30 cellular contexts compared by ENCODE assay signal in genomic region chr5:82160948-82161347, GRCh38.
DNase-seq lines count a peak whose midpoint lies in the region; ATAC-seq lines count a peak whose summit lies in the region.
"Had no signal": no experiment of that assay in that cellular context is flagged by ENCODE, and none has a peak within 500 bp of the region (broad histone marks: within the 10 kb centered on the region; RNA-seq: fewer than 3 reads in every experiment).

No MANE protein-coding gene starts in this region.

- H3K18ac ChIP-seq in mesenchymal stem cell (ENCODE audit: low read depth in 1 of 2, low read length in 2 of 2) = no peak overlapping the region

- H3K4me2 ChIP-seq in GM23248 (ENCODE audit: unreplicated experiment) (no peak overlapping the region), mesenchymal stem cell (ENCODE audit: low read length, poor library complexity, severe bottlenecking) (no peak overlapping the region)

- H3K27me3 Mint-ChIP-seq in activated CD4-positive, alpha-beta T cell treated with anti-CD3 and anti-CD28 coated beads, Interleukin-2, amount 10 ng/mL, durations not matched to agents 24 days and 14 days = no peaks in the 10 kb centered on the region
- no peaks in the 10 kb centered on the region for H3K27me3 Mint-ChIP-seq in naive thymus-derived CD8-positive, alpha-beta T cell
- H3K27me3 Mint-ChIP-seq: activated CD4-positive, alpha-beta memory T cell treated with anti-CD3 and anti-CD28 coated beads, Interleukin-2, amount 10 ng/mL, durations not matched to agents 7 days and 5 days; activated naive CD4-positive, alpha-beta T cell treated with anti-CD3 and anti-CD28 coated beads, Interleukin-2, amount 10 ng/mL, durations not matched to agents 7 days and 5 days; memory B cell; type B pancreatic cell had no signal

- H2AFZ ChIP-seq in GM23248 (no peak overlapping the region), mesenchymal stem cell (ENCODE audit: low read depth, low read length) (no peak overlapping the region)

- H3K27ac Mint-ChIP-seq in activated CD4-positive, alpha-beta T cell treated with anti-CD3 and anti-CD28 coated beads, Interleukin-2, amount 10 ng/mL, durations not matched to agents 24 days and 14 days = no peak overlapping the region
- H3K27ac Mint-ChIP-seq in naive thymus-derived CD8-positive, alpha-beta T cell = no peak overlapping the region
- H3K27ac Mint-ChIP-seq: activated CD4-positive, alpha-beta memory T cell treated with anti-CD3 and anti-CD28 coated beads, Interleukin-2, amount 10 ng/mL, durations not matched to agents 7 days and 5 days; activated naive CD4-positive, alpha-beta T cell treated with anti-CD3 and anti-CD28 coated beads, Interleukin-2, amount 10 ng/mL, durations not matched to agents 7 days and 5 days; memory B cell; T-helper 2 cell treated with Interferon-gamma antibody and Interleukin-4, amounts not matched to agents 5 μg/mL and 100 μg/mL, for 36 hours; type B pancreatic cell had no signal

- no peaks in the 10 kb centered on the region for H3K27me3 ChIP-seq in GM23248 (replicated peaks; ENCODE audit: insufficient read depth)
- H3K27me3 ChIP-seq in mesenchymal stem cell (ENCODE audit: control insufficient read depth in 1 of 2, insufficient read depth in 1 of 2, low read length in 2 of 2) = no peaks in the 10 kb centered on the region
- H3K27me3 ChIP-seq: adrenal gland, gastroesophageal sphincter, pancreas had no signal

- H3K36me3 ChIP-seq in GM23248 (ENCODE audit: low read depth) (no peaks in the 10 kb centered on the region), mesenchymal stem cell (ENCODE audit: control insufficient read depth in 1 of 2, insufficient read depth in 2 of 2, low read depth in 1 of 2, low read length in 2 of 2) (no peaks in the 10 kb centered on the region)
- H3K36me3 ChIP-seq: adrenal gland, gastroesophageal sphincter, HAP-1, pancreas had no signal

- H3K9me3 ChIP-seq in GM23248 (ENCODE audit: low read depth) = no peaks in the 10 kb centered on the region
- H3K9me3 ChIP-seq in mesenchymal stem cell (ENCODE audit: control insufficient read depth, low read length) = no peaks in the 10 kb centered on the region
- H3K9me3 ChIP-seq: adrenal gland, gastroesophageal sphincter, HAP-1, pancreas had no signal

- no peak overlapping the region for H2BK15ac ChIP-seq in mesenchymal stem cell (ENCODE audit: low read depth, poor library complexity, severe bottlenecking)

- no peaks in the 10 kb centered on the region for H3K79me2 ChIP-seq in GM23248 (ENCODE audit: insufficient read depth)

- in situ Hi-C loops in GM23248 (cut with MboI) = loop anchor here (25.0 kb wide), 2 partner anchors 424 to 649 kb away; no protein-coding TSS in a partner anchor

- H4K91ac ChIP-seq in mesenchymal stem cell (ENCODE audit: low read length) = no peak overlapping the region

- intact Hi-C loops in left ventricle myocardium superior (cut with micrococcal nuclease) = no loop called here
- intact Hi-C loops in activated CD4-positive, alpha-beta T cell treated with anti-CD3 and anti-CD28 coated beads, Interleukin-2, amount 10 ng/mL, durations not matched to agents 24 days and 14 days (cut with micrococcal nuclease) = loop anchor here (10.0 kb wide), 2 partner anchors 186 to 856 kb away; partner anchors contain the start of genes ATG10 and ZCCHC9

- H3K27ac ChIP-seq in GM23248 (no peak overlapping the region), mesenchymal stem cell (ENCODE audit: low read length, poor library complexity, severe bottlenecking) (peak overlapping the region; percentile 26)
- H3K27ac ChIP-seq: adrenal gland, gastroesophageal sphincter, pancreas had no signal

- peak; percentile 17 for DNase-seq in AG20443 (ENCODE audit: low spot score)
- DNase-seq in GM23248 = peak; percentile 52
- DNase-seq in amniotic epithelial cell (ENCODE audit: low read depth) = peak; percentile 54
- DNase-seq in mesenchymal stem cell = no peak
- no peak for DNase-seq in left ventricle myocardium superior
- no peak for DNase-seq in activated gamma-delta T cell treated with Interleukin-2 at 50 U/mL for 16 hours
- DNase-seq in activated CD4-positive, alpha-beta T cell treated with anti-CD3 and anti-CD28 coated beads, Interleukin-2, amount 10 ng/mL, durations not matched to agents 24 days and 14 days = no peak
- no peak for DNase-seq in naive thymus-derived CD8-positive, alpha-beta T cell
- DNase-seq: activated CD4-positive, alpha-beta memory T cell treated with anti-CD3 and anti-CD28 coated beads, Interleukin-2, amount 10 ng/mL, durations not matched to agents 7 days and 5 days; activated CD4-positive, alpha-beta T cell treated with anti-CD3 and anti-CD28 coated beads for 1 hour; activated CD8-positive, alpha-beta memory T cell treated with anti-CD3 and anti-CD28 coated beads, Interleukin-2, amount 50 U/mL, for 4 hours; activated naive CD4-positive, alpha-beta T cell treated with anti-CD3 and anti-CD28 coated beads, Interleukin-2, amount 10 ng/mL, durations not matched to agents 7 days and 5 days; adrenal gland; Calu3; DMS79; hypothalamus; Kasumi-1; NCI-H1694; NCI-H2171; pancreas; SHP77 treated with DMSO at 0.1 percent for 48 hours; small intestine; stimulated activated naive CD4-positive, alpha-beta T cell had no signal

- H3K79me1 ChIP-seq in mesenchymal stem cell (replicated peaks; ENCODE audit: low read length, poor library complexity, severe bottlenecking) = peaks cover 4% of the 10 kb centered on the region

- no peak for ATAC-seq in left ventricle myocardium superior
- no peak for ATAC-seq in naive thymus-derived CD8-positive, alpha-beta T cell
- ATAC-seq: gastroesophageal sphincter, Panc1, pancreas had no signal

- H2BK12ac ChIP-seq in mesenchymal stem cell (ENCODE audit: low read length in 2 of 2) = no peak overlapping the region

- peaks cover 37% of the 10 kb centered on the region for H3K4me1 ChIP-seq in GM23248 (ENCODE audit: insufficient read depth)
- H3K4me1 ChIP-seq in mesenchymal stem cell (ENCODE audit: control insufficient read depth, insufficient read depth, low read depth, low read length) = peaks cover 3% of the 10 kb centered on the region

- no peaks in the 10 kb centered on the region for H3K9me3 Mint-ChIP-seq in activated CD4-positive, alpha-beta T cell treated with anti-CD3 and anti-CD28 coated beads, Interleukin-2, amount 10 ng/mL, durations not matched to agents 24 days and 14 days
- H3K9me3 Mint-ChIP-seq in naive thymus-derived CD8-positive, alpha-beta T cell = no peaks in the 10 kb centered on the region
- H3K9me3 Mint-ChIP-seq: activated CD4-positive, alpha-beta memory T cell treated with anti-CD3 and anti-CD28 coated beads, Interleukin-2, amount 10 ng/mL, durations not matched to agents 7 days and 5 days; activated naive CD4-positive, alpha-beta T cell treated with anti-CD3 and anti-CD28 coated beads, Interleukin-2, amount 10 ng/mL, durations not matched to agents 7 days and 5 days; memory B cell; neural crest cell; T-helper 2 cell treated with Interferon-gamma antibody and Interleukin-4, amounts not matched to agents 5 μg/mL and 100 μg/mL, for 36 hours; type B pancreatic cell had no signal

- no peaks in the 10 kb centered on the region for H4K20me1 ChIP-seq in GM23248 (ENCODE audit: insufficient read depth)

- peaks cover 31% of the 10 kb centered on the region for H3F3A ChIP-seq in GM23248 (ENCODE audit: insufficient read depth)

- H2BK5ac ChIP-seq in mesenchymal stem cell (ENCODE audit: low read depth, low read length, poor library complexity, severe bottlenecking) = no peak overlapping the region

- no peak overlapping the region for H3K4me3 Mint-ChIP-seq in activated CD4-positive, alpha-beta T cell treated with anti-CD3 and anti-CD28 coated beads, Interleukin-2, amount 10 ng/mL, durations not matched to agents 24 days and 14 days
- no peak overlapping the region for H3K4me3 Mint-ChIP-seq in naive thymus-derived CD8-positive, alpha-beta T cell
- H3K4me3 Mint-ChIP-seq: activated CD4-positive, alpha-beta memory T cell treated with anti-CD3 and anti-CD28 coated beads, Interleukin-2, amount 10 ng/mL, durations not matched to agents 7 days and 5 days; activated naive CD4-positive, alpha-beta T cell treated with anti-CD3 and anti-CD28 coated beads, Interleukin-2, amount 10 ng/mL, durations not matched to agents 7 days and 5 days; memory B cell; neural crest cell; T-helper 2 cell treated with Interferon-gamma antibody and Interleukin-4, amounts not matched to agents 5 μg/mL and 100 μg/mL, for 36 hours; type B pancreatic cell had no signal

- peaks cover 3% of the 10 kb centered on the region for H3K4me1 Mint-ChIP-seq in activated CD4-positive, alpha-beta T cell treated with anti-CD3 and anti-CD28 coated beads, Interleukin-2, amount 10 ng/mL, durations not matched to agents 24 days and 14 days
- peaks cover 0 to 10% (median 2%) of the 10 kb centered on the region in 4 donors for H3K4me1 Mint-ChIP-seq in naive thymus-derived CD8-positive, alpha-beta T cell
- H3K4me1 Mint-ChIP-seq: activated naive CD4-positive, alpha-beta T cell treated with anti-CD3 and anti-CD28 coated beads, Interleukin-2, amount 10 ng/mL, durations not matched to agents 7 days and 5 days; memory B cell had no signal

- POLR2A ChIA-PET in naive thymus-derived CD8-positive, alpha-beta T cell (lab: Charles Lee) = no interaction called here

- no peaks in the 10 kb centered on the region for H3K9me2 ChIP-seq in GM23248 (ENCODE audit: insufficient read depth)

- H2AK5ac ChIP-seq in mesenchymal stem cell (ENCODE audit: low read length, severe bottlenecking) = no peak overlapping the region

- no peak overlapping the region for H3K23ac ChIP-seq in mesenchymal stem cell (ENCODE audit: low read length in 2 of 2)

- H2BK120ac ChIP-seq in mesenchymal stem cell (ENCODE audit: low read depth, low read length) = no peak overlapping the region

- H3K9ac ChIP-seq in GM23248 (no peak overlapping the region), mesenchymal stem cell (ENCODE audit: low read length) (no peak overlapping the region)

- H3K4me3 ChIP-seq in GM23248 = no peak overlapping the region
- no peak overlapping the region for H3K4me3 ChIP-seq in mesenchymal stem cell (ENCODE audit: insufficient read depth in 1 of 2, low read depth in 1 of 2, low read length in 2 of 2)
- H3K4me3 ChIP-seq: adrenal gland, gastroesophageal sphincter, HAP-1, pancreas had no signal

- H3K36me3 Mint-ChIP-seq in activated CD4-positive, alpha-beta T cell treated with anti-CD3 and anti-CD28 coated beads, Interleukin-2, amount 10 ng/mL, durations not matched to agents 24 days and 14 days (ENCODE audit: low read depth) = no peaks in the 10 kb centered on the region
- no peaks in the 10 kb centered on the region for H3K36me3 Mint-ChIP-seq in naive thymus-derived CD8-positive, alpha-beta T cell
- H3K36me3 Mint-ChIP-seq: activated naive CD4-positive, alpha-beta T cell treated with anti-CD3 and anti-CD28 coated beads, Interleukin-2, amount 10 ng/mL, durations not matched to agents 7 days and 5 days; memory B cell; type B pancreatic cell had no signal

- H3K14ac ChIP-seq in mesenchymal stem cell (ENCODE audit: low read length in 2 of 2) = no peak overlapping the region

- H3K4ac ChIP-seq in mesenchymal stem cell (ENCODE audit: low read depth in 1 of 2, low read length in 2 of 2) = no peak overlapping the region

- H4K8ac ChIP-seq in mesenchymal stem cell (ENCODE audit: low read length) = no peak overlapping the region

Comparison
In these comparisons a context has a peak if more than half of its experiments do, and no peak if none do; other contexts are left out.
1. DNase-seq: peak in AG20443 (single experiment), GM23248 (single experiment) and amniotic epithelial cell (single experiment); none in mesenchymal stem cell (single experiment), left ventricle myocardium superior (single experiment), activated gamma-delta T cell treated with Interleukin-2 at 50 U/mL for 16 hours (single experiment), activated CD4-positive, alpha-beta T cell treated with anti-CD3 and anti-CD28 coated beads, Interleukin-2, amount 10 ng/mL, durations not matched to agents 24 days and 14 days (single experiment) and naive thymus-derived CD8-positive, alpha-beta T cell (0 of 10).